ENCODE assay signal across 1 cellular context in genomic region chr3:127545711-127546457, GRCh38.
TF ChIP-seq lines count a peak whose summit lies in the region.

No MANE protein-coding gene starts in this region.

TF ChIP-seq in WTC11, 78 proteins besides CTCF, POLR2A, EP300 and RAD21 (continued from another document):
- no peak for TF ChIP-seq AR (CRISPR knock-in tag; IDR thresholded peaks at IDR 0.05)
- TF ChIP-seq NR1H2 (CRISPR knock-in tag; IDR thresholded peaks at IDR 0.05), result no peak
- TF ChIP-seq PREB (CRISPR knock-in tag; IDR thresholded peaks at IDR 0.05; ENCODE audit: borderline replicate concordance), result no peak
- TF ChIP-seq ZNF423 (CRISPR knock-in tag; IDR thresholded peaks at IDR 0.05), result no peak
- no peak for TF ChIP-seq E2F1 (CRISPR knock-in tag; IDR thresholded peaks at IDR 0.05)
- TF ChIP-seq NFATC4 (CRISPR knock-in tag; IDR thresholded peaks at IDR 0.05), result no peak
- TF ChIP-seq TCF7 (CRISPR knock-in tag; IDR thresholded peaks at IDR 0.05; ENCODE audit: low read depth), result no peak
- TF ChIP-seq ZNF219 (CRISPR knock-in tag; IDR thresholded peaks at IDR 0.05; ENCODE audit: borderline replicate concordance), result no peak
- no peak for TF ChIP-seq GTF2I (CRISPR knock-in tag; conservative IDR thresholded peaks at IDR 0.05)
- TF ChIP-seq ZNF416 (CRISPR knock-in tag; IDR thresholded peaks at IDR 0.05), result no peak
- TF ChIP-seq ESRRA (CRISPR knock-in tag; IDR thresholded peaks at IDR 0.05; ENCODE audit: borderline replicate concordance), result no peak
- no peak for TF ChIP-seq PRDM15 (CRISPR knock-in tag; IDR thresholded peaks at IDR 0.05)
- TF ChIP-seq FOXP4 (CRISPR knock-in tag; IDR thresholded peaks at IDR 0.05), result no peak
- no peak for TF ChIP-seq E2F5 (CRISPR knock-in tag; IDR thresholded peaks at IDR 0.05)
- TF ChIP-seq ZNF317 (CRISPR knock-in tag; IDR thresholded peaks at IDR 0.05; ENCODE audit: borderline replicate concordance, low read depth), result no peak
- no peak for TF ChIP-seq ZNF425 (CRISPR knock-in tag; conservative IDR thresholded peaks at IDR 0.05)
TF ChIP-seq in WTC11: peak in this region for 0.
